34 cellular contexts compared by ENCODE assay signal in genomic region chr15:41651373-41651772, GRCh38.
"Had no signal": no experiment of that assay in that cellular context is flagged by ENCODE, and none has a peak within 500 bp of the region (broad histone marks: within the 10 kb centered on the region; RNA-seq: fewer than 3 reads in every experiment).

No MANE protein-coding gene starts in this region.

- H3K27me3 ChIP-seq: MG63 had no signal

- H3K36me3 ChIP-seq: MG63 had no signal

- DNase-seq: Karpas-422, Kasumi-1, MG63, MM.1S, MV-4-11, NCI-H1048, NCI-H1092, NCI-H1092 treated with DMSO at 0.1 percent for 48 hours, NCI-H1105, NCI-H1105 treated with DMSO at 0.1 percent for 48 hours, NCI-H1417, NCI-H1417 treated with DMSO at 0.1 percent for 48 hours, NCI-H1436, NCI-H1436 treated with DMSO at 0.1 percent for 48 hours, NCI-H146, NCI-H1694, NCI-H1694 treated with DMSO at 0.1 percent for 48 hours, NCI-H187, NCI-H187 treated with DMSO at 0.1 percent for 48 hours, NCI-H1930, NCI-H2029, NCI-H2029 treated with DMSO at 0.1 percent for 48 hours, NCI-H2081, NCI-H2081 treated with DMSO at 0.1 percent for 48 hours, NCI-H2107, NCI-H2171, NCI-H2171 treated with DMSO at 0.1 percent for 48 hours, NCI-H226, NCI-H345, NCI-H446, NCI-H446 treated with DMSO at 0.1 percent for 48 hours, NCI-H510A, NCI-H510A treated with DMSO at 0.1 percent for 48 hours, NCI-H524 had no signal

- H3K4me3 ChIP-seq: MG63 had no signal
